In the genomic region with DNA sequence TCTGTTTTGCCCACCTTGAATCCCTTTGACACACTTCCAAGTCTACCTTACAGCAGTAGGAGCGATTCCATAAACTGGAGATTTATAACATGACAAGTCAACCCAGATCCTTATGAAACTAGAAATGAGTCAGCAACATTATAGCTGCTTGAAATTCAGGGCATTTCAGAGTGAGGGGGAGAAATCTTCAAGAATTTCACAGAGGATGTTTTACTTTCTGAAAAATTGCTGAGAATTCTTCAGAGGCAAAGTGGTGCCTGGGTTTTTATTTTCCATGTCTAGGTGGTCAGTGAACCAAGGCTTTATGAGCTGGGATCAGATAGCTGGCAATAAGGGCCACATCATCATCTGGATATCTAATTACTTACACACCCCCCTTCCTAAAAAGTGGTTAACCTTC, we compare ENCODE assay signal across 16 cellular contexts.
DNase-seq lines count a peak whose midpoint lies in the region; ATAC-seq and TF ChIP-seq lines count a peak whose summit lies in the region.
"Had no signal": no experiment of that assay in that cellular context is flagged by ENCODE, and none has a peak within 500 bp of the region (broad histone marks: within the 10 kb centered on the region; RNA-seq: fewer than 3 reads in every experiment).

No MANE protein-coding gene starts in this region.

- peak overlapping the region; percentile 10 for H3K27ac Mint-ChIP-seq in type B pancreatic cell
- H3K27ac Mint-ChIP-seq: activated naive CD4-positive, alpha-beta T cell treated with anti-CD3 and anti-CD28 coated beads, Interleukin-2, amount 10 ng/mL, durations not matched to agents 7 days and 5 days; T-cell had no signal

- in situ Hi-C loops in KBM-7 (cut with MboI; ENCODE audit: low pct_unique_long_range_greater_than_20kb, low sequenced_read_pairs) = no loop called here

- ATAC-seq in left colon = peak; percentile 55
- ATAC-seq: T-cell had no signal

- DNase-seq in GM04504 (ENCODE audit: low read depth) (peak; percentile 7), RPMI7951 (ENCODE audit: low read depth) (peak; percentile 0), left colon (no peak), type B pancreatic cell (ENCODE audit: extremely low spot score, unreplicated experiment) (no peak), NCI-H1092 (lab: John Stamatoyannopoulos, UW) (no peak), KBM-7 (no peak), RKO (ENCODE audit: low spot score) (no peak)
- DNase-seq: activated CD4-positive, alpha-beta T cell treated with anti-CD3 and anti-CD28 coated beads, Interleukin-2, amount 50 U/mL, for 48 hours; activated naive CD4-positive, alpha-beta T cell treated with anti-CD3 and anti-CD28 coated beads, Interleukin-2, amount 10 ng/mL, durations not matched to agents 7 days and 5 days; activated T-cell treated with anti-CD3 and anti-CD28 coated beads, Interleukin-2, amount 50 U/mL, for 1 hour; DMS153; erythroblast; NCI-H146; sigmoid colon; T-cell; WERI-Rb-1 had no signal

- no peak for TF ChIP-seq CTCF in type B pancreatic cell (conservative IDR thresholded peaks at IDR 0.05)

- peaks cover 15% of the 10 kb centered on the region for H3K4me1 Mint-ChIP-seq in type B pancreatic cell (ENCODE audit: unreplicated experiment)
- H3K4me1 Mint-ChIP-seq: activated naive CD4-positive, alpha-beta T cell treated with anti-CD3 and anti-CD28 coated beads, Interleukin-2, amount 10 ng/mL, durations not matched to agents 7 days and 5 days; T-cell had no signal

- H3K9me3 Mint-ChIP-seq in type B pancreatic cell = no peaks in the 10 kb centered on the region
- H3K9me3 Mint-ChIP-seq: activated naive CD4-positive, alpha-beta T cell treated with anti-CD3 and anti-CD28 coated beads, Interleukin-2, amount 10 ng/mL, durations not matched to agents 7 days and 5 days had no signal

- no peak overlapping the region for H3K4me3 Mint-ChIP-seq in type B pancreatic cell
- H3K4me3 Mint-ChIP-seq: activated naive CD4-positive, alpha-beta T cell treated with anti-CD3 and anti-CD28 coated beads, Interleukin-2, amount 10 ng/mL, durations not matched to agents 7 days and 5 days; T-cell had no signal

- H3K36me3 Mint-ChIP-seq in type B pancreatic cell = no peaks in the 10 kb centered on the region
- H3K36me3 Mint-ChIP-seq: activated naive CD4-positive, alpha-beta T cell treated with anti-CD3 and anti-CD28 coated beads, Interleukin-2, amount 10 ng/mL, durations not matched to agents 7 days and 5 days; T-cell had no signal

- intact Hi-C loops in left colon (cut with DNase I, micrococcal nuclease) = no loop called here

- H3K27me3 Mint-ChIP-seq in type B pancreatic cell = no peaks in the 10 kb centered on the region
- H3K27me3 Mint-ChIP-seq: activated naive CD4-positive, alpha-beta T cell treated with anti-CD3 and anti-CD28 coated beads, Interleukin-2, amount 10 ng/mL, durations not matched to agents 7 days and 5 days; T-cell had no signal

Comparison
In these comparisons a context has a peak if more than half of its experiments do, and no peak if none do; other contexts are left out.
1. DNase-seq: peak in GM04504 (single experiment) and RPMI7951 (single experiment); none in left colon (0 of 2), type B pancreatic cell (single experiment), NCI-H1092 (single experiment), KBM-7 (single experiment) and RKO (single experiment).